ENCODE assay signal across 11 cellular contexts in the genomic region with DNA sequence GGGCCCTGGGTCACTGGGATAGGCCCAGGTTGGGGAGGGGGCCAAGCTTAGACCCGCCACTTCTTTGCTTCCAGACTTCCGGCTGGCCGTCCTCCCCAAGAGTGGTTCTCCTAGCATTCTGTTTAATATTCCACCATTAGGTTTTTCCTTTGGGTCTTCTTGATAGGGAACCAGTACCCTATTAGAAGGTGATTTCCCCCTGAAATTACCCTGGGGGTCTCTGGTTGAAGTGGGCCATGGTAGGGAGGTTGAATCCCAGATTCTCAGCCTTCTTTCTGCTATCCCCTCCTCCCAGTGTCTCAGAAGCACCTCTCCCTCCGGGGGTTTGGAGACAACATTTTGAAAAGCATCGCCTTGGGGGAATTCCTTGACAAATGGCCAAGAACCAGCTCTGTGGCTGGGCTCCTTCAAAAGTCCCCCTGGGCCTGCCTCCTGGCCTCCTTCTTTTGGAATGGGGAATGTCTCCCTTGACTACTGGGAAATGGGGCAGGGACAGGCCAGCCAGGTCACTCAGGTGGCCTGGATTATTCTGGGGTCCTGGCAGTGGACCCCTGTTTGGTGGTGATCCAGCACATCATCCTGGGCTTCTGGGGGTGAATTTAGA. TPM values are rescaled to one million over a fixed set of nuclear protein-coding genes. Genes with fewer than 3 reads are reported as not detected.
DNase-seq lines count a peak whose midpoint lies in the region; ATAC-seq and TF ChIP-seq lines count a peak whose summit lies in the region.
"Had no signal": no experiment of that assay in that cellular context is flagged by ENCODE, and none has a peak within 500 bp of the region (broad histone marks: within the 10 kb centered on the region; RNA-seq: fewer than 3 reads in every experiment).

No MANE protein-coding gene starts in this region.

- H3K79me1 ChIP-seq in mesenchymal stem cell (replicated peaks; ENCODE audit: low read length, poor library complexity, severe bottlenecking), result no peaks in the 10 kb centered on the region

- TF ChIP-seq CTCF in upper lobe of left lung (IDR thresholded peaks at IDR 0.05) (no peak), omental fat pad (IDR thresholded peaks at IDR 0.05) (no peak)

- peak overlapping the region; percentile 90 for H3K9ac ChIP-seq in mesenchymal stem cell (ENCODE audit: low read length)

- H2AFZ ChIP-seq in mesenchymal stem cell (ENCODE audit: low read depth, low read length), result no peak overlapping the region

- TF ChIP-seq POLR2A in upper lobe of left lung (IDR thresholded peaks at IDR 0.05), result no peak

- H3K36me3 Mint-ChIP-seq in activated naive CD4-positive, alpha-beta T cell treated with anti-CD3 and anti-CD28 coated beads, Interleukin-2, amount 10 ng/mL, durations not matched to agents 7 days and 5 days, result peaks cover 41% of the 10 kb centered on the region
- H3K36me3 Mint-ChIP-seq in activated naive CD8-positive, alpha-beta T cell treated with anti-CD3 and anti-CD28 coated beads, Interleukin-2, amount 50 U/mL, for 24 hours (ENCODE audit: low read depth), result peaks cover 12% of the 10 kb centered on the region

- no peaks in the 10 kb centered on the region for H3K27me3 Mint-ChIP-seq in activated naive CD4-positive, alpha-beta T cell treated with anti-CD3 and anti-CD28 coated beads, Interleukin-2, amount 10 ng/mL, durations not matched to agents 7 days and 5 days
- no peaks in the 10 kb centered on the region for H3K27me3 Mint-ChIP-seq in activated naive CD8-positive, alpha-beta T cell treated with anti-CD3 and anti-CD28 coated beads, Interleukin-2, amount 50 U/mL, for 24 hours

- no peaks in the 10 kb centered on the region for H3K9me3 ChIP-seq in mesenchymal stem cell (ENCODE audit: control insufficient read depth, low read length)
- no peaks in the 10 kb centered on the region for H3K9me3 ChIP-seq in upper lobe of left lung
- H3K9me3 ChIP-seq: BE2C, MG63 had no signal

- peaks cover 90% of the 10 kb centered on the region for H3K4me1 Mint-ChIP-seq in activated naive CD4-positive, alpha-beta T cell treated with anti-CD3 and anti-CD28 coated beads, Interleukin-2, amount 10 ng/mL, durations not matched to agents 7 days and 5 days
- H3K4me1 Mint-ChIP-seq in activated naive CD8-positive, alpha-beta T cell treated with anti-CD3 and anti-CD28 coated beads, Interleukin-2, amount 50 U/mL, for 24 hours, result peaks cover 89% of the 10 kb centered on the region

- H3K4me3 Mint-ChIP-seq in activated naive CD4-positive, alpha-beta T cell treated with anti-CD3 and anti-CD28 coated beads, Interleukin-2, amount 10 ng/mL, durations not matched to agents 7 days and 5 days, result no peak overlapping the region
- H3K4me3 Mint-ChIP-seq in activated naive CD8-positive, alpha-beta T cell treated with anti-CD3 and anti-CD28 coated beads, Interleukin-2, amount 50 U/mL, for 24 hours, result no peak overlapping the region

- H3K4me3 ChIP-seq in mesenchymal stem cell (ENCODE audit: insufficient read depth in 1 of 2, low read depth in 1 of 2, low read length in 2 of 2) (peak overlapping the region in 1 of 2 experiments; percentile 96), upper lobe of left lung (no peak overlapping the region)
- H3K4me3 ChIP-seq: MG63 had no signal

- DNase-seq in activated naive CD4-positive, alpha-beta T cell treated with anti-CD3 and anti-CD28 coated beads, Interleukin-2, amount 10 ng/mL, durations not matched to agents 7 days and 5 days, result no peak
- DNase-seq in activated naive CD4-positive, alpha-beta T cell treated with Interleukin-2 at 50 U/mL for 16 hours, result no peak
- no peak for DNase-seq in activated naive CD8-positive, alpha-beta T cell treated with anti-CD3 and anti-CD28 coated beads, Interleukin-2, amount 50 U/mL, for 24 hours
- DNase-seq in mesenchymal stem cell (no peak), upper lobe of left lung (no peak), AG08396 (ENCODE audit: low spot score) (no peak), omental fat pad (ENCODE audit: low spot score) (no peak), DMS 273 treated with DMSO at 0.1 percent for 48 hours (lab: John Stamatoyannopoulos, UW) (no peak)
- DNase-seq: BE2C, MG63 had no signal

- H3K4me1 ChIP-seq in mesenchymal stem cell (ENCODE audit: control insufficient read depth, insufficient read depth, low read depth, low read length) (peaks cover 74% of the 10 kb centered on the region), upper lobe of left lung (peaks cover 81 to 92% (median 85%) of the 10 kb centered on the region in 4 donors)

- H4K91ac ChIP-seq in mesenchymal stem cell (ENCODE audit: low read length), result no peak overlapping the region

- CTCF ChIA-PET in activated naive CD4-positive, alpha-beta T cell treated with anti-CD3 and anti-CD28 coated beads, Interleukin-2, amount 10 ng/mL, durations not matched to agents 7 days and 5 days (lab: Charles Lee), result no interaction called here

- H2BK15ac ChIP-seq in mesenchymal stem cell (ENCODE audit: low read depth, poor library complexity, severe bottlenecking), result no peak overlapping the region

- no peak overlapping the region for H3K14ac ChIP-seq in mesenchymal stem cell (ENCODE audit: low read length in 2 of 2)

- peak overlapping the region in 1 of 2 experiments; percentile 2 for H3K23ac ChIP-seq in mesenchymal stem cell (ENCODE audit: low read length in 2 of 2)

- no peak for TF ChIP-seq EP300 in upper lobe of left lung (IDR thresholded peaks at IDR 0.05)

- WGBS in mesenchymal stem cell, result 57% methylated on average over 2 of the region's 5 CpGs
- WGBS in upper lobe of left lung, 2 donors, result 58 to 59% methylated on average over 4 to 5 of the region's 5 CpGs

- H3K27me3 ChIP-seq in mesenchymal stem cell (ENCODE audit: control insufficient read depth in 1 of 2, insufficient read depth in 1 of 2, low read length in 2 of 2) (no peaks in the 10 kb centered on the region), upper lobe of left lung (no peaks in the 10 kb centered on the region)
- H3K27me3 ChIP-seq: BE2C, MG63 had no signal

- no peak overlapping the region for H2BK120ac ChIP-seq in mesenchymal stem cell (ENCODE audit: low read depth, low read length)

- H2BK12ac ChIP-seq in mesenchymal stem cell (ENCODE audit: low read length in 2 of 2), result no peak overlapping the region

- peak overlapping the region; percentile 86 for H3K27ac Mint-ChIP-seq in activated naive CD4-positive, alpha-beta T cell treated with anti-CD3 and anti-CD28 coated beads, Interleukin-2, amount 10 ng/mL, durations not matched to agents 7 days and 5 days
- peak overlapping the region; percentile 81 for H3K27ac Mint-ChIP-seq in activated naive CD8-positive, alpha-beta T cell treated with anti-CD3 and anti-CD28 coated beads, Interleukin-2, amount 50 U/mL, for 24 hours
- H3K27ac Mint-ChIP-seq: activated T-helper 2 cell treated with anti-CD3 and anti-CD28 coated beads, Interferon-gamma antibody, Interleukin-2, Interleukin-4, amounts not matched to agents 10 μg/mL and 5 μg/mL and 100 μg/mL, durations not matched to agents 14 hours and 24 hours and 36 hours had no signal

- no peak overlapping the region for H3K4ac ChIP-seq in mesenchymal stem cell (ENCODE audit: low read depth in 1 of 2, low read length in 2 of 2)

- peak overlapping the region; percentile 79 for H3K27ac ChIP-seq in mesenchymal stem cell (ENCODE audit: low read length, poor library complexity, severe bottlenecking)
- H3K27ac ChIP-seq in upper lobe of left lung, result peak overlapping the region; percentile 27 to 99 (median 63)

- no peaks in the 10 kb centered on the region for H3K9me3 Mint-ChIP-seq in activated naive CD4-positive, alpha-beta T cell treated with anti-CD3 and anti-CD28 coated beads, Interleukin-2, amount 10 ng/mL, durations not matched to agents 7 days and 5 days
- no peaks in the 10 kb centered on the region for H3K9me3 Mint-ChIP-seq in activated naive CD8-positive, alpha-beta T cell treated with anti-CD3 and anti-CD28 coated beads, Interleukin-2, amount 50 U/mL, for 24 hours
- H3K9me3 Mint-ChIP-seq: activated T-helper 2 cell treated with anti-CD3 and anti-CD28 coated beads, Interferon-gamma antibody, Interleukin-2, Interleukin-4, amounts not matched to agents 10 μg/mL and 5 μg/mL and 100 μg/mL, durations not matched to agents 14 hours and 24 hours and 36 hours had no signal

- H3K36me3 ChIP-seq in mesenchymal stem cell (ENCODE audit: control insufficient read depth in 1 of 2, insufficient read depth in 2 of 2, low read depth in 1 of 2, low read length in 2 of 2) (peaks cover 43 to 53% of the 10 kb centered on the region in 2 experiments), upper lobe of left lung (peaks cover 0 to 27% (median 8%) of the 10 kb centered on the region in 4 donors)
- H3K36me3 ChIP-seq: BE2C had no signal

- H3K4me2 ChIP-seq in mesenchymal stem cell (ENCODE audit: low read length, poor library complexity, severe bottlenecking), result peak overlapping the region; percentile 33

- no peak overlapping the region for H4K8ac ChIP-seq in mesenchymal stem cell (ENCODE audit: low read length)

- peak overlapping the region in 1 of 2 experiments; percentile 12 for H3K18ac ChIP-seq in mesenchymal stem cell (ENCODE audit: low read depth in 1 of 2, low read length in 2 of 2)

- H2BK5ac ChIP-seq in mesenchymal stem cell (ENCODE audit: low read depth, low read length, poor library complexity, severe bottlenecking), result peak overlapping the region; percentile 71

- H2AK5ac ChIP-seq in mesenchymal stem cell (ENCODE audit: low read length, severe bottlenecking), result peak overlapping the region; percentile 53

- ATAC-seq in activated naive CD8-positive, alpha-beta T cell treated with anti-CD3 and anti-CD28 coated beads, Interleukin-2, amount 50 U/mL, for 24 hours, result no peak
- ATAC-seq in upper lobe of left lung (ENCODE audit: low FRiP score in 2 of 2), result no peak
- no peak for ATAC-seq in omental fat pad (ENCODE audit: low FRiP score)

RNA-seq across cellular contexts. Expression of a gene that starts 5.7 kb away (rescaled TPM):
- 223 TPM for polyA plus RNA-seq in mesenchymal stem cell (2013, experiment 1 of 2)
- 220 TPM for polyA plus RNA-seq in mesenchymal stem cell (2013, experiment 2 of 2)
- total RNA-seq in upper lobe of left lung (100 to 1,000 TPM in 5 of 6 donors, 10 to 100 TPM in 1; 97.9 to 168 (median 149) TPM), omental fat pad (100 to 1,000 TPM; 111 to 174 (median 148) TPM)

RNA-seq across cellular contexts. Expression of a gene that starts 22.1 kb away (rescaled TPM):
- polyA plus RNA-seq in mesenchymal stem cell (2013, experiment 1 of 2), result 3,739 TPM
- 3,716 TPM for polyA plus RNA-seq in mesenchymal stem cell (2013, experiment 2 of 2)
- total RNA-seq in upper lobe of left lung (1,000 to 10,000 TPM in 4 of 6 donors, 100 to 1,000 TPM in 2; 542 to 1,288 (median 1,062) TPM), omental fat pad (1,000 to 10,000 TPM; 1,566 to 2,133 (median 2,034) TPM)

RNA-seq across cellular contexts. Expression of a gene that starts 50.5 kb away (rescaled TPM):
- polyA plus RNA-seq in mesenchymal stem cell (2013, experiment 1 of 2), result 15.0 TPM
- polyA plus RNA-seq in mesenchymal stem cell (2013, experiment 2 of 2), result 14.0 TPM
- total RNA-seq in upper lobe of left lung (100 to 1,000 TPM in 1 of 6 donors, 10 to 100 TPM in 5; 21.3 to 118 (median 29.5) TPM), omental fat pad (10 to 100 TPM; 15.2 to 49.6 (median 30.5) TPM)
